ENCODE assay signal across 36 cellular contexts in genomic region chr6:46906776-46907175, GRCh38. TPM values are rescaled to one million over a fixed set of nuclear protein-coding genes. Genes with fewer than 3 reads are reported as not detected.
"Had no signal": no experiment of that assay in that cellular context is flagged by ENCODE, and none has a peak within 500 bp of the region (broad histone marks: within the 10 kb centered on the region; RNA-seq: fewer than 3 reads in every experiment).

No MANE protein-coding gene starts in this region.

- H3K4me1 ChIP-seq: breast epithelium had no signal

- H3K4me3 ChIP-seq: adrenal gland, body of pancreas, breast epithelium had no signal

- H3K4me3 Mint-ChIP-seq: activated B cell treated with CpG ODN at 0.5 μM for 24 hours; activated CD4-positive, alpha-beta memory T cell treated with anti-CD3 and anti-CD28 coated beads for 36 hours; activated CD4-positive, alpha-beta T cell treated with anti-CD3 and anti-CD28 coated beads, Interleukin-2, amount 10 ng/mL, durations not matched to agents 24 days and 14 days; activated CD8-positive, alpha-beta T cell treated with anti-CD3 and anti-CD28 coated beads for 36 hours; activated naive CD4-positive, alpha-beta T cell treated with anti-CD3 and anti-CD28 coated beads for 36 hours; activated naive CD8-positive, alpha-beta T cell treated with anti-CD3 and anti-CD28 coated beads for 36 hours; activated T-cell treated with anti-CD3 and anti-CD28 coated beads, Interleukin-2, amount 50 U/mL, for 4 hours; activated T-cell treated with anti-CD3 and anti-CD28 coated beads, Interleukin-2, amount 50 U/mL, for 72 hours; activated T-helper 1 cell treated with anti-CD3 and anti-CD28 coated beads, Interleukin-12 subunit alpha, Interleukin-12 subunit beta, Interleukin-2, Interleukin-4 antibody, amounts not matched to agents 30 ng/mL and 10 ng/mL and 1 ng/mL, durations not matched to agents 14 hours and 24 hours and 36 hours; activated T-helper 17 cell treated with anti-CD3 and anti-CD28 coated beads, Interleukin-2, amount 50 U/mL, for 72 hours; T-helper 1 cell treated with Interleukin-12 subunit alpha and Interleukin-12 subunit beta and Interleukin-4 antibody, amounts not matched to agents 30 μg/mL and 1 μg/mL, for 36 hours; T-helper 2 cell treated with Interferon-gamma antibody and Interleukin-4, amounts not matched to agents 5 μg/mL and 100 μg/mL, for 36 hours had no signal

- H3K4me1 Mint-ChIP-seq: activated B cell treated with CpG ODN at 0.5 μM for 24 hours; activated CD4-positive, alpha-beta T cell treated with anti-CD3 and anti-CD28 coated beads, Interleukin-2, amount 10 ng/mL, durations not matched to agents 24 days and 14 days; activated naive CD8-positive, alpha-beta T cell treated with anti-CD3 and anti-CD28 coated beads for 36 hours; activated T-helper 17 cell treated with anti-CD3 and anti-CD28 coated beads, Interleukin-2, amount 50 U/mL, for 72 hours had no signal

- H3K27me3 ChIP-seq: adrenal gland, body of pancreas, brain microvascular endothelial cell, breast epithelium had no signal

- H3K27ac ChIP-seq: adrenal gland, body of pancreas, brain microvascular endothelial cell, breast epithelium, VCaP had no signal

- ATAC-seq: activated CD8-positive, alpha-beta T cell treated with anti-CD3 and anti-CD28 coated beads for 36 hours; activated naive CD4-positive, alpha-beta T cell treated with anti-CD3 and anti-CD28 coated beads, Interleukin-2, amount 50 U/mL, for 72 hours; activated T-cell treated with anti-CD3 and anti-CD28 coated beads, Interleukin-2, amount 50 U/mL, for 4 hours; activated T-cell treated with anti-CD3 and anti-CD28 coated beads, Interleukin-2, amount 50 U/mL, for 72 hours; activated T-helper 17 cell treated with anti-CD3 and anti-CD28 coated beads, Interleukin-2, amount 50 U/mL, for 72 hours; body of pancreas had no signal

- H3K9me3 ChIP-seq: adrenal gland, body of pancreas, breast epithelium had no signal

- DNase-seq: activated B cell treated with CpG ODN at 0.5 μM for 24 hours; activated CD4-positive, alpha-beta memory T cell treated with anti-CD3 and anti-CD28 coated beads for 36 hours; activated CD4-positive, alpha-beta T cell treated with anti-CD3 and anti-CD28 coated beads for 4 hours; activated CD4-positive, alpha-beta T cell treated with anti-CD3 and anti-CD28 coated beads, Interleukin-2, amount 10 ng/mL, durations not matched to agents 24 days and 14 days; activated CD4-positive, alpha-beta T cell treated with anti-CD3 and anti-CD28 coated beads, Interleukin-2, amount 50 U/mL, for 1 hour; activated CD4-positive, alpha-beta T cell treated with anti-CD3 and anti-CD28 coated beads, Interleukin-2, amount 50 U/mL, for 4 hours; activated CD4-positive, CD25-positive, alpha-beta regulatory T cell treated with anti-CD3 and anti-CD28 coated beads, Interleukin-2, amount 50 U/mL, for 72 hours; activated CD8-positive, alpha-beta memory T cell treated with anti-CD3 and anti-CD28 coated beads, Interleukin-2, amount 50 U/mL, for 4 hours; activated CD8-positive, alpha-beta T cell treated with anti-CD3 and anti-CD28 coated beads for 36 hours; activated effector memory CD4-positive, alpha-beta T cell treated with anti-CD3 and anti-CD28 coated beads, Interleukin-2, amount 50 U/mL, for 16 hours; activated gamma-delta T cell treated with Interleukin-2 at 50 U/mL for 16 hours; activated naive CD4-positive, alpha-beta T cell; activated naive CD4-positive, alpha-beta T cell treated with anti-CD3 and anti-CD28 coated beads for 36 hours; activated naive CD4-positive, alpha-beta T cell treated with anti-CD3 and anti-CD28 coated beads, Interleukin-2, amount 50 U/mL, for 16 hours; activated naive CD8-positive, alpha-beta T cell treated with anti-CD3 and anti-CD28 coated beads for 36 hours; activated T-cell treated with anti-CD3 and anti-CD28 coated beads for 4 hours; activated T-cell treated with anti-CD3 and anti-CD28 coated beads, Interleukin-2, amount 50 U/mL, for 1 hour; activated T-cell treated with anti-CD3 and anti-CD28 coated beads, Interleukin-2, amount 50 U/mL, for 4 hours; activated T-cell treated with anti-CD3 and anti-CD28 coated beads, Interleukin-2, amount 50 U/mL, for 72 hours; adrenal gland; amniotic stem cell; aorta; body of pancreas; brain microvascular endothelial cell; central memory CD4-positive, alpha-beta T cell; T-helper 1 cell; T-helper 2 cell; T-helper 9 cell had no signal

- H3K27ac Mint-ChIP-seq: activated B cell treated with CpG ODN at 0.5 μM for 24 hours; activated CD4-positive, alpha-beta memory T cell treated with anti-CD3 and anti-CD28 coated beads for 36 hours; activated CD4-positive, alpha-beta T cell treated with anti-CD3 and anti-CD28 coated beads, Interleukin-2, amount 10 ng/mL, durations not matched to agents 24 days and 14 days; activated CD8-positive, alpha-beta T cell treated with anti-CD3 and anti-CD28 coated beads for 36 hours; activated naive CD4-positive, alpha-beta T cell treated with anti-CD3 and anti-CD28 coated beads for 36 hours; activated naive CD4-positive, alpha-beta T cell treated with anti-CD3 and anti-CD28 coated beads, Interleukin-2, amount 50 U/mL, for 72 hours; activated naive CD8-positive, alpha-beta T cell treated with anti-CD3 and anti-CD28 coated beads for 36 hours; activated T-cell treated with anti-CD3 and anti-CD28 coated beads, Interleukin-2, amount 50 U/mL, for 72 hours; activated T-helper 1 cell treated with anti-CD3 and anti-CD28 coated beads, Interleukin-12 subunit alpha, Interleukin-12 subunit beta, Interleukin-2, Interleukin-4 antibody, amounts not matched to agents 30 ng/mL and 10 ng/mL and 1 ng/mL, durations not matched to agents 14 hours and 24 hours and 36 hours; activated T-helper 17 cell treated with anti-CD3 and anti-CD28 coated beads, Interleukin-2, amount 50 U/mL, for 72 hours; T-helper 1 cell treated with Interleukin-12 subunit alpha and Interleukin-12 subunit beta and Interleukin-4 antibody, amounts not matched to agents 30 μg/mL and 1 μg/mL, for 36 hours; T-helper 2 cell treated with Interferon-gamma antibody and Interleukin-4, amounts not matched to agents 5 μg/mL and 100 μg/mL, for 36 hours had no signal

- H3K27me3 Mint-ChIP-seq: activated B cell treated with CpG ODN at 0.5 μM for 24 hours had no signal

- H3K9me3 Mint-ChIP-seq: activated B cell treated with CpG ODN at 0.5 μM for 24 hours; activated CD4-positive, alpha-beta memory T cell treated with anti-CD3 and anti-CD28 coated beads for 36 hours; activated CD4-positive, alpha-beta T cell treated with anti-CD3 and anti-CD28 coated beads, Interleukin-2, amount 10 ng/mL, durations not matched to agents 24 days and 14 days; activated CD8-positive, alpha-beta T cell treated with anti-CD3 and anti-CD28 coated beads for 36 hours; activated naive CD4-positive, alpha-beta T cell treated with anti-CD3 and anti-CD28 coated beads for 36 hours; activated naive CD4-positive, alpha-beta T cell treated with anti-CD3 and anti-CD28 coated beads, Interleukin-2, amount 50 U/mL, for 72 hours; activated naive CD8-positive, alpha-beta T cell treated with anti-CD3 and anti-CD28 coated beads for 36 hours; activated T-cell treated with anti-CD3 and anti-CD28 coated beads, Interleukin-2, amount 50 U/mL, for 4 hours; activated T-cell treated with anti-CD3 and anti-CD28 coated beads, Interleukin-2, amount 50 U/mL, for 72 hours; activated T-helper 1 cell treated with anti-CD3 and anti-CD28 coated beads, Interleukin-12 subunit alpha, Interleukin-12 subunit beta, Interleukin-2, Interleukin-4 antibody, amounts not matched to agents 30 ng/mL and 10 ng/mL and 1 ng/mL, durations not matched to agents 14 hours and 24 hours and 36 hours; activated T-helper 17 cell treated with anti-CD3 and anti-CD28 coated beads, Interleukin-2, amount 50 U/mL, for 72 hours; T-helper 1 cell treated with Interleukin-12 subunit alpha and Interleukin-12 subunit beta and Interleukin-4 antibody, amounts not matched to agents 30 μg/mL and 1 μg/mL, for 36 hours; T-helper 2 cell treated with Interferon-gamma antibody and Interleukin-4, amounts not matched to agents 5 μg/mL and 100 μg/mL, for 36 hours had no signal

- H3K36me3 ChIP-seq: adrenal gland, brain microvascular endothelial cell, breast epithelium had no signal

- H3K36me3 Mint-ChIP-seq: activated CD4-positive, alpha-beta memory T cell treated with anti-CD3 and anti-CD28 coated beads for 36 hours; activated naive CD4-positive, alpha-beta T cell treated with anti-CD3 and anti-CD28 coated beads, Interleukin-2, amount 50 U/mL, for 72 hours; activated naive CD8-positive, alpha-beta T cell treated with anti-CD3 and anti-CD28 coated beads for 36 hours had no signal

RNA-seq across cellular contexts. Expression of gene ADGRF5, which starts 15.0 kb away (rescaled TPM):
- total RNA-seq: activated B cell treated with CpG ODN at 0.5 μM for 24 hours; activated CD4-positive, alpha-beta memory T cell treated with anti-CD3 and anti-CD28 coated beads for 36 hours; activated CD4-positive, alpha-beta T cell treated with anti-CD3 and anti-CD28 coated beads, Interleukin-2, amount 10 ng/mL, durations not matched to agents 24 days and 14 days; activated CD8-positive, alpha-beta memory T cell treated with anti-CD3 and anti-CD28 coated beads for 36 hours; activated CD8-positive, alpha-beta T cell treated with anti-CD3 and anti-CD28 coated beads for 36 hours; activated naive CD4-positive, alpha-beta T cell treated with anti-CD3 and anti-CD28 coated beads for 36 hours; activated naive CD4-positive, alpha-beta T cell treated with anti-CD3 and anti-CD28 coated beads, Interleukin-2, amount 50 U/mL, for 72 hours; activated naive CD8-positive, alpha-beta T cell treated with anti-CD3 and anti-CD28 coated beads for 36 hours; activated T-cell treated with anti-CD3 and anti-CD28 coated beads, Interleukin-2, amount 50 U/mL, for 72 hours; activated T-helper 1 cell treated with anti-CD3 and anti-CD28 coated beads, Interleukin-12 subunit alpha, Interleukin-12 subunit beta, Interleukin-2, Interleukin-4 antibody, amounts not matched to agents 30 ng/mL and 10 ng/mL and 1 ng/mL, durations not matched to agents 14 hours and 24 hours and 36 hours; activated T-helper 17 cell treated with anti-CD3 and anti-CD28 coated beads, Interleukin-2, amount 50 U/mL, for 72 hours had no signal
